16 cellular contexts compared by ENCODE assay signal in genomic region chr16:68764866-68765265, GRCh38. TPM values are rescaled to one million over a fixed set of nuclear protein-coding genes. Genes with fewer than 3 reads are reported as not detected.
DNase-seq lines count a peak whose midpoint lies in the region; ATAC-seq and TF ChIP-seq lines count a peak whose summit lies in the region.
"Had no signal": no experiment of that assay in that cellular context is flagged by ENCODE, and none has a peak within 500 bp of the region (broad histone marks: within the 10 kb centered on the region; RNA-seq: fewer than 3 reads in every experiment).

No MANE protein-coding gene starts in this region.

- H4K20me1 ChIP-seq in DND-41 (ENCODE audit: insufficient read depth, low read length), result no peaks in the 10 kb centered on the region

- DNase-seq in CD4-positive, alpha-beta memory T cell, result peak; percentile 15 to 57 (median 25)
- DNase-seq in DND-41 (no peak), foreskin keratinocyte (peak in 1 of 2 donors; percentile 61), HK-2 (ENCODE audit: unreplicated experiment) (no peak), HuH-7.5 (ENCODE audit: low spot score) (no peak), kidney tubule cell (ENCODE audit: low spot score) (no peak)
- DNase-seq in activated CD4-positive, alpha-beta memory T cell treated with anti-CD3 and anti-CD28 coated beads for 36 hours, result peak; percentile 67
- DNase-seq: activated gamma-delta T cell; GF-D8; H7; heart right ventricle; left lung; naive thymus-derived CD8-positive, alpha-beta T cell; NCI-H1930 had no signal

- peak; percentile 50; the same call in 1 of the 3 replicates for ATAC-seq in DND-41 (ENCODE audit: insufficient read depth, low read depth)
- ATAC-seq in foreskin keratinocyte, result no peak
- ATAC-seq: heart right ventricle; left lung; naive thymus-derived CD8-positive, alpha-beta T cell had no signal

- no peaks in the 10 kb centered on the region for H3K36me3 ChIP-seq in CD4-positive, alpha-beta memory T cell (ENCODE audit: insufficient read depth, low read length)
- no peaks in the 10 kb centered on the region for H3K36me3 ChIP-seq in DND-41 (ENCODE audit: insufficient read depth, low read length)
- H3K36me3 ChIP-seq: heart right ventricle, left lung, SJSA1 had no signal

- no peaks in the 10 kb centered on the region for H3K27me3 ChIP-seq in CD4-positive, alpha-beta memory T cell (ENCODE audit: insufficient read depth, low read length)
- H3K27me3 ChIP-seq in DND-41 (ENCODE audit: insufficient read depth, low read length, poor library complexity) (no peaks in the 10 kb centered on the region), foreskin keratinocyte (no peaks in the 10 kb centered on the region)
- H3K27me3 ChIP-seq: SJSA1 had no signal

- H3K4me3 ChIP-seq in CD4-positive, alpha-beta memory T cell (ENCODE audit: low read length in 2 of 2), result no peak overlapping the region
- H3K4me3 ChIP-seq in DND-41 (ENCODE audit: low read depth in 1 of 2, low read length in 2 of 2), result no peak overlapping the region
- H3K4me3 ChIP-seq: heart right ventricle, left lung, SJSA1 had no signal

- H3K4me2 ChIP-seq in DND-41 (ENCODE audit: insufficient read depth, low read length), result no peak overlapping the region

- H3K9me3 Mint-ChIP-seq in CD4-positive, alpha-beta memory T cell, result no peaks in the 10 kb centered on the region
- no peaks in the 10 kb centered on the region for H3K9me3 Mint-ChIP-seq in activated CD4-positive, alpha-beta memory T cell treated with anti-CD3 and anti-CD28 coated beads for 36 hours
- H3K9me3 Mint-ChIP-seq: naive thymus-derived CD8-positive, alpha-beta T cell had no signal

- H3K27me3 Mint-ChIP-seq in CD4-positive, alpha-beta memory T cell, result no peaks in the 10 kb centered on the region
- H3K27me3 Mint-ChIP-seq in activated CD4-positive, alpha-beta memory T cell treated with anti-CD3 and anti-CD28 coated beads for 36 hours, result no peaks in the 10 kb centered on the region

- POLR2A ChIA-PET in CD4-positive, alpha-beta memory T cell (lab: Charles Lee; ENCODE audit: partially characterized antibody), result no interaction called here
- POLR2A ChIA-PET in activated CD4-positive, alpha-beta memory T cell treated with anti-CD3 and anti-CD28 coated beads for 36 hours (lab: Charles Lee), result interaction anchor here (1.2 kb wide), 1 partner anchor 8 kb away, joined by 6 read pairs; no protein-coding TSS in a partner anchor

- H3K4me3 Mint-ChIP-seq in CD4-positive, alpha-beta memory T cell, result peak overlapping the region in 4 of 8 donors; percentile 22 to 52 (median 46)
- H3K4me3 Mint-ChIP-seq in activated CD4-positive, alpha-beta memory T cell treated with anti-CD3 and anti-CD28 coated beads for 36 hours, result peak overlapping the region; percentile 12
- H3K4me3 Mint-ChIP-seq: naive thymus-derived CD8-positive, alpha-beta T cell had no signal

- H3K9me3 ChIP-seq in CD4-positive, alpha-beta memory T cell (ENCODE audit: control insufficient read depth in 1 of 2, low read length in 2 of 2), result no peaks in the 10 kb centered on the region
- H3K9me3 ChIP-seq in DND-41 (ENCODE audit: insufficient read depth, low read length, severe bottlenecking), result no peaks in the 10 kb centered on the region
- H3K9me3 ChIP-seq: heart right ventricle, left lung, SJSA1 had no signal

- H3K79me2 ChIP-seq in DND-41 (ENCODE audit: insufficient read depth, low read length), result no peaks in the 10 kb centered on the region

- CTCF ChIA-PET in CD4-positive, alpha-beta memory T cell (lab: Charles Lee; ENCODE audit: partially characterized antibody), result no interaction called here
- CTCF ChIA-PET in activated CD4-positive, alpha-beta memory T cell treated with anti-CD3 and anti-CD28 coated beads for 36 hours (lab: Charles Lee), result interaction anchor here (0.7 kb wide), 1 partner anchor 18 kb away, joined by 3 read pairs; no protein-coding TSS in a partner anchor

- H3K27ac Mint-ChIP-seq in CD4-positive, alpha-beta memory T cell, result peak overlapping the region in 3 of 7 donors; percentile 1 to 39 (median 15)
- H3K27ac Mint-ChIP-seq in activated CD4-positive, alpha-beta memory T cell treated with anti-CD3 and anti-CD28 coated beads for 36 hours, result peak overlapping the region; percentile 40

- H3K9ac ChIP-seq in DND-41 (ENCODE audit: low read depth, low read length), result no peak overlapping the region

- H3K4me1 Mint-ChIP-seq in CD4-positive, alpha-beta memory T cell, result peaks cover 6 to 14% (median 10%) of the 10 kb centered on the region in 4 donors
- peaks cover 37% of the 10 kb centered on the region for H3K4me1 Mint-ChIP-seq in activated CD4-positive, alpha-beta memory T cell treated with anti-CD3 and anti-CD28 coated beads for 36 hours (ENCODE audit: low read depth)

- TF ChIP-seq CTCF in DND-41 (IDR thresholded peaks at IDR 0.05; ENCODE audit: borderline replicate concordance, extremely low read depth, low read length, poor library complexity, severe bottlenecking) (no peak), foreskin keratinocyte (conservative IDR thresholded peaks at IDR 0.05) (peak; percentile 5)

- H3K4me1 ChIP-seq in CD4-positive, alpha-beta memory T cell (ENCODE audit: insufficient read depth, low read length), result peaks cover 11% of the 10 kb centered on the region
- H3K4me1 ChIP-seq in DND-41 (ENCODE audit: insufficient read depth, low read length) (no peaks in the 10 kb centered on the region), foreskin keratinocyte (peaks cover 47% of the 10 kb centered on the region)
- H3K4me1 ChIP-seq: heart right ventricle had no signal

- no peak overlapping the region for H2AFZ ChIP-seq in DND-41 (ENCODE audit: low read depth, low read length)

- H3K36me3 Mint-ChIP-seq in CD4-positive, alpha-beta memory T cell, result no peaks in the 10 kb centered on the region
- H3K36me3 Mint-ChIP-seq in activated CD4-positive, alpha-beta memory T cell treated with anti-CD3 and anti-CD28 coated beads for 36 hours, result no peaks in the 10 kb centered on the region
- H3K36me3 Mint-ChIP-seq: naive thymus-derived CD8-positive, alpha-beta T cell had no signal

- intact Hi-C loops in CD4-positive, alpha-beta memory T cell (cut with micrococcal nuclease), result no loop called here
- intact Hi-C loops in activated CD4-positive, alpha-beta memory T cell treated with anti-CD3 and anti-CD28 coated beads for 36 hours (cut with micrococcal nuclease), result loop anchor here (1.0 kb wide), 1 partner anchor 9 kb away; no protein-coding TSS in a partner anchor

- H3K27ac ChIP-seq in CD4-positive, alpha-beta memory T cell (ENCODE audit: low read depth, low read length), result no peak overlapping the region
- H3K27ac ChIP-seq in DND-41 (ENCODE audit: low read length) (no peak overlapping the region), foreskin keratinocyte (peak overlapping the region; percentile 100)
- H3K27ac ChIP-seq: C4-2B, heart right ventricle, left lung, SJSA1 had no signal

RNA-seq across cellular contexts. Expression of gene CDH1, which starts 27.8 kb away (rescaled TPM):
- under 1 TPM; 0.20 to 0.55 TPM for total RNA-seq in CD4-positive, alpha-beta memory T cell
- polyA plus RNA-seq in CD4-positive, alpha-beta memory T cell, result under 1 TPM in 1 of 2 donors, not detected in 1; 0.17 TPM
- total RNA-seq in activated CD4-positive, alpha-beta memory T cell treated with anti-CD3 and anti-CD28 coated beads for 36 hours, result 1 to 10 TPM; 2.4 to 3.1 TPM
- total RNA-seq in foreskin keratinocyte, result 210 and 216 TPM in 2 replicates
- 73.4 and 89.6 TPM in 2 replicates for polyA plus RNA-seq in foreskin keratinocyte
- total RNA-seq: naive thymus-derived CD8-positive, alpha-beta T cell had no signal

Comparison
In these comparisons a context has a peak if more than half of its experiments do, and no peak if none do; other contexts are left out.
1. DNase-seq: peak in CD4-positive, alpha-beta memory T cell (5 of 5) and activated CD4-positive, alpha-beta memory T cell treated with anti-CD3 and anti-CD28 coated beads for 36 hours (single experiment); none in DND-41 (single experiment), HK-2 (single experiment), HuH-7.5 (single experiment) and kidney tubule cell (single experiment).
2. RNA of gene CDH1, which starts 27.8 kb away (total RNA-seq): 210 to 216 TPM in foreskin keratinocyte; 2.4 to 3.1 TPM in activated CD4-positive, alpha-beta memory T cell treated with anti-CD3 and anti-CD28 coated beads for 36 hours and 0.20 to 0.55 TPM in CD4-positive, alpha-beta memory T cell; every median in the first group is over 10 times any median in the second.